ENCODE assay signal across 12 cellular contexts in the genomic region with DNA sequence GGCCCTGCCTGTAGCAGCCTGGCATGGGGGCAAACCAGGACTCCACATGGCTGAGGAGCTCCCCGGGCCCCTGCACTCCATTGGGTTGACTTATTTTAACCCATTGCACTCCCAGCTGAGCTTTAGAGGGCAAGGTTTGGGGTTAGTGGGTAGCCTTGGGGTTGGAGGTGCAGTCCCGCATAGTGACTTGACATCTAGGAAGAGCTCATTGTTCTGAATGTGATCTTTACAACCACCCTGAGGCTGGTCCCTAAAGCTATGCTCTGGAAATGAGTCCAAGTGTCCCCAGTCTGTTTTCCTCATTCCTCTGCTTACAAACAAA. TPM values are rescaled to one million over a fixed set of nuclear protein-coding genes. Genes with fewer than 3 reads are reported as not detected.
DNase-seq lines count a peak whose midpoint lies in the region; ATAC-seq, FAIRE-seq and TF ChIP-seq lines count a peak whose summit lies in the region.
"Had no signal": no experiment of that assay in that cellular context is flagged by ENCODE, and none has a peak within 500 bp of the region (broad histone marks: within the 10 kb centered on the region; RNA-seq: fewer than 3 reads in every experiment).

No MANE protein-coding gene starts in this region.

- H2AK5ac ChIP-seq in H9 (ENCODE audit: insufficient read length, low read length) (no peak overlapping the region), neuronal stem cell (ENCODE audit: low read depth, low read length) (no peak overlapping the region)

- H3K27me3 ChIP-seq in CD8-positive, alpha-beta T cell (ENCODE audit: insufficient read depth, low read length): no peaks in the 10 kb centered on the region
- H3K27me3 ChIP-seq in H9 (ENCODE audit: insufficient read depth, low read length): no peaks in the 10 kb centered on the region
- no peaks in the 10 kb centered on the region for H3K27me3 ChIP-seq in astrocyte (ENCODE audit: insufficient read depth, low read length)
- no peaks in the 10 kb centered on the region for H3K27me3 ChIP-seq in neuronal stem cell (ENCODE audit: control insufficient read depth in 3 of 3, insufficient read depth in 3 of 3, low read depth in 1 of 3, low read length in 3 of 3)

- TF ChIP-seq CTCF in CD8-positive, alpha-beta T cell (IDR thresholded peaks at IDR 0.05): no peak
- TF ChIP-seq CTCF in H9 (conservative IDR thresholded peaks at IDR 0.05) (no peak), astrocyte (IDR thresholded peaks at IDR 0.05; ENCODE audit: insufficient read depth, low read depth, low read length) (no peak)

- no peaks in the 10 kb centered on the region for H3K79me2 ChIP-seq in H9 (ENCODE audit: insufficient read depth, low read length)
- H3K79me2 ChIP-seq in astrocyte (ENCODE audit: insufficient read depth, low read length): no peaks in the 10 kb centered on the region

- no peaks in the 10 kb centered on the region for H3K23me2 ChIP-seq in H9 (ENCODE audit: insufficient read length, low read depth, low read length, poor library complexity, severe bottlenecking)

- no peak for FAIRE-seq in astrocyte (lab: Jason Lieb, UNC)
- FAIRE-seq: bronchial epithelial cell, GM18507 had no signal

- H3K23ac ChIP-seq in H9 (ENCODE audit: insufficient read length, low read depth, low read length): no peak overlapping the region
- H3K23ac ChIP-seq in neuronal stem cell (ENCODE audit: low read depth, low read length, poor library complexity): no peak overlapping the region

- POLR2A ChIA-PET in CD8-positive, alpha-beta T cell (lab: Charles Lee): interaction anchor here (0.6 to 6.2 kb wide), 10 partner anchors 10 to 242 kb away, joined by 3 to 65 read pairs (median 5); a partner anchor contains a TSS

- peak; percentile 21 for ATAC-seq in CD8-positive, alpha-beta T cell

- H3K9ac ChIP-seq in H9 (ENCODE audit: extremely low read depth, insufficient read length, low read length) (no peak overlapping the region), astrocyte (ENCODE audit: low read length) (no peak overlapping the region), neuronal stem cell (ENCODE audit: low read depth, low read length, poor library complexity) (no peak overlapping the region)

- H3K56ac ChIP-seq in H9 (ENCODE audit: insufficient read length, low read depth, low read length): no peak overlapping the region

- H2BK12ac ChIP-seq in H9 (ENCODE audit: insufficient read length, low read depth, low read length) (no peak overlapping the region), neuronal stem cell (ENCODE audit: low read length) (no peak overlapping the region)

- peak overlapping the region; percentile 42 for H3K4me3 Mint-ChIP-seq in CD8-positive, alpha-beta T cell
- H3K4me3 Mint-ChIP-seq in H9 (no peak overlapping the region), astrocyte (ENCODE audit: unreplicated experiment) (no peak overlapping the region)
- H3K4me3 Mint-ChIP-seq: activated CD4-positive, alpha-beta memory T cell treated with anti-CD3 and anti-CD28 coated beads for 36 hours had no signal

- no peaks in the 10 kb centered on the region for H4K20me1 ChIP-seq in H9 (ENCODE audit: control insufficient read depth, insufficient read depth, insufficient read length)
- H4K20me1 ChIP-seq in astrocyte (ENCODE audit: insufficient read depth, low read length): no peaks in the 10 kb centered on the region

- H2BK20ac ChIP-seq in H9 (ENCODE audit: low read depth, low read length, poor library complexity, severe bottlenecking): no peak overlapping the region

- no peak overlapping the region for H3T11ph ChIP-seq in H9 (ENCODE audit: low read length)

- CTCF ChIA-PET in CD8-positive, alpha-beta T cell (lab: Charles Lee): interaction anchor here (0.9 to 2.2 kb wide), 8 partner anchors 37 to 138 kb away, joined by 3 to 13 read pairs (median 5); a partner anchor contains a TSS

- peaks cover 43% of the 10 kb centered on the region for H3K4me1 Mint-ChIP-seq in CD8-positive, alpha-beta T cell (ENCODE audit: low read depth)
- H3K4me1 Mint-ChIP-seq in H9 (peaks cover 20 to 27% of the 10 kb centered on the region in 2 experiments), astrocyte (ENCODE audit: low read depth, unreplicated experiment) (peaks cover 39% of the 10 kb centered on the region)

- H2BK15ac ChIP-seq in H9 (ENCODE audit: low read depth, low read length) (no peak overlapping the region), neuronal stem cell (ENCODE audit: low read length) (peak overlapping the region; percentile 78)

- no peak overlapping the region for H3K18ac ChIP-seq in H9 (ENCODE audit: insufficient read length, low read depth, low read length)
- H3K18ac ChIP-seq in neuronal stem cell (ENCODE audit: low read length): peak overlapping the region; percentile 93

- intact Hi-C loops in CD8-positive, alpha-beta T cell (cut with DNase I, micrococcal nuclease): no loop called here

- peak overlapping the region; percentile 86 for H3K27ac Mint-ChIP-seq in CD8-positive, alpha-beta T cell
- H3K27ac Mint-ChIP-seq in H9 (no peak overlapping the region), astrocyte (ENCODE audit: unreplicated experiment) (peak overlapping the region; percentile 15)

- H3K4me1 ChIP-seq in CD8-positive, alpha-beta T cell (ENCODE audit: insufficient read depth, low read length): peaks cover 58% of the 10 kb centered on the region
- no peaks in the 10 kb centered on the region; the same call in 1 of the 2 replicates for H3K4me1 ChIP-seq in H9 (ENCODE audit: insufficient read depth, low read length)
- H3K4me1 ChIP-seq in astrocyte (ENCODE audit: insufficient read depth, low read length): peaks cover 49% of the 10 kb centered on the region
- H3K4me1 ChIP-seq in neuronal stem cell (ENCODE audit: control insufficient read depth in 2 of 2, insufficient read depth in 1 of 2, low read depth in 1 of 2, low read length in 2 of 2): peaks cover 26 to 35% of the 10 kb centered on the region in 2 donors

- no peaks in the 10 kb centered on the region for H3K36me3 ChIP-seq in CD8-positive, alpha-beta T cell (ENCODE audit: insufficient read depth, low read length)
- H3K36me3 ChIP-seq in astrocyte (ENCODE audit: insufficient read depth, low read length): no peaks in the 10 kb centered on the region
- no peaks in the 10 kb centered on the region for H3K36me3 ChIP-seq in neuronal stem cell (replicated peaks in 1 of 2; ENCODE audit: control insufficient read depth in 2 of 2, insufficient read depth in 2 of 2, low read length in 2 of 2)

- no peaks in the 10 kb centered on the region for H3K9me3 ChIP-seq in CD8-positive, alpha-beta T cell (ENCODE audit: low read length)
- H3K9me3 ChIP-seq in H9 (ENCODE audit: control insufficient read depth, low read depth, low read length): no peaks in the 10 kb centered on the region
- H3K9me3 ChIP-seq in astrocyte (ENCODE audit: insufficient read depth, low read depth, low read length): no peaks in the 10 kb centered on the region
- H3K9me3 ChIP-seq in neuronal stem cell (replicated peaks in 1 of 2; ENCODE audit: control insufficient read depth in 2 of 2, insufficient read depth in 1 of 2, low read depth in 1 of 2, low read length in 2 of 2): peaks cover 0 to 10% of the 10 kb centered on the region in 2 donors

- DNase-seq in CD8-positive, alpha-beta T cell: no peak
- no peak for DNase-seq in H9
- DNase-seq in astrocyte (ENCODE audit: low read depth): no peak
- no peak for DNase-seq in neuronal stem cell (ENCODE audit: low spot score)
- DNase-seq in DMS153 (lab: John Stamatoyannopoulos, UW): no peak
- DNase-seq in retina: no peak
- no peak for DNase-seq in cerebellar cortex (ENCODE audit: low spot score)
- DNase-seq in stimulated activated CD4-positive, alpha-beta T cell treated with anti-CD3 and anti-CD28 coated beads, Interleukin-12 subunit alpha, Interleukin-12 subunit beta, amount 100 ng/mL, for 4 hours: no peak
- DNase-seq: activated CD4-positive, alpha-beta memory T cell treated with anti-CD3 and anti-CD28 coated beads for 36 hours; DMS 273 treated with DMSO at 0.1 percent for 48 hours had no signal

- H3K27me3 Mint-ChIP-seq in CD8-positive, alpha-beta T cell (ENCODE audit: low read depth): no peaks in the 10 kb centered on the region
- H3K27me3 Mint-ChIP-seq in H9 (ENCODE audit: low read depth) (no peaks in the 10 kb centered on the region), astrocyte (ENCODE audit: low read depth, unreplicated experiment) (no peaks in the 10 kb centered on the region)
- H3K27me3 Mint-ChIP-seq: activated CD4-positive, alpha-beta memory T cell treated with anti-CD3 and anti-CD28 coated beads for 36 hours had no signal

- H3K4me3 ChIP-seq in CD8-positive, alpha-beta T cell (ENCODE audit: low read depth, low read length): peak overlapping the region; percentile 28
- H3K4me3 ChIP-seq in astrocyte (ENCODE audit: insufficient read depth, low read depth, low read length): no peak overlapping the region
- no peak overlapping the region for H3K4me3 ChIP-seq in neuronal stem cell (ENCODE audit: low read length in 2 of 2)

- no CpG with 5 or more reads among the region's 2 CpGs for WGBS in H9 (ENCODE audit: extremely low coverage, insufficient read length, low lambda C conversion rate)
- WGBS in neuronal stem cell (ENCODE audit: extremely low coverage in 2 of 2, insufficient read length in 2 of 2, insufficient replicate concordance in 1 of 2), 2 donors: no CpG with 5 or more reads among the region's 2 CpGs

- H2BK120ac ChIP-seq in H9 (ENCODE audit: low read depth, low read length, poor library complexity, severe bottlenecking) (no peak overlapping the region), neuronal stem cell (ENCODE audit: low read depth, low read length) (peak overlapping the region; percentile 40)

- H3K4me2 ChIP-seq in H9 (ENCODE audit: insufficient read depth, insufficient read length, low read length) (no peak overlapping the region), astrocyte (ENCODE audit: low read length) (peak overlapping the region; percentile 50), neuronal stem cell (ENCODE audit: insufficient read depth, low read length, poor library complexity, severe bottlenecking) (no peak overlapping the region)

- peak overlapping the region; percentile 27 for H2AFZ ChIP-seq in H9 (ENCODE audit: low read length)
- H2AFZ ChIP-seq in astrocyte (ENCODE audit: low read depth, low read length): peak overlapping the region; percentile 39
- peak overlapping the region; percentile 74 for H2AFZ ChIP-seq in neuronal stem cell (ENCODE audit: low read length)

- H3K4ac ChIP-seq in H9 (ENCODE audit: low read depth, low read length) (no peak overlapping the region), neuronal stem cell (ENCODE audit: low read length) (no peak overlapping the region)

- H4K8ac ChIP-seq in H9 (replicated peaks; ENCODE audit: insufficient read length, low read depth, low read length) (no peak overlapping the region), neuronal stem cell (ENCODE audit: low read depth, low read length) (no peak overlapping the region)

- peak overlapping the region; percentile 13 for H3K27ac ChIP-seq in CD8-positive, alpha-beta T cell (ENCODE audit: low read depth, low read length)
- H3K27ac ChIP-seq in H9 (ENCODE audit: insufficient read length, low read depth, low read length) (no peak overlapping the region), astrocyte (ENCODE audit: low read depth, low read length) (no peak overlapping the region), neuronal stem cell (replicated peaks; ENCODE audit: low read length) (no peak overlapping the region)

- no peak overlapping the region for H4K5ac ChIP-seq in H9 (ENCODE audit: insufficient read length, low read depth, low read length)

- H2BK5ac ChIP-seq in H9 (ENCODE audit: insufficient read length, low read length): no peak overlapping the region
- H2BK5ac ChIP-seq in neuronal stem cell (ENCODE audit: low read length): no peak overlapping the region

- H3K36me3 Mint-ChIP-seq in CD8-positive, alpha-beta T cell: no peaks in the 10 kb centered on the region
- H3K36me3 Mint-ChIP-seq in H9 (ENCODE audit: insufficient read depth in 1 of 3, low read depth in 3 of 3) (peaks cover 0 to 5% (median 0%) of the 10 kb centered on the region in 3 experiments; a peak in 1 of 7 replicates), astrocyte (ENCODE audit: low read depth, unreplicated experiment) (no peaks in the 10 kb centered on the region)

- H3K9me3 Mint-ChIP-seq in CD8-positive, alpha-beta T cell: peaks cover 6% of the 10 kb centered on the region
- peaks cover 3 to 9% of the 10 kb centered on the region in 2 experiments; a peak in 3 of 5 replicates for H3K9me3 Mint-ChIP-seq in H9
- peaks cover 5% of the 10 kb centered on the region for H3K9me3 Mint-ChIP-seq in astrocyte (ENCODE audit: unreplicated experiment)

- no peaks in the 10 kb centered on the region for H3K79me1 ChIP-seq in H9 (ENCODE audit: insufficient read depth, low read depth, low read length, poor library complexity, severe bottlenecking)
- H3K79me1 ChIP-seq in neuronal stem cell (ENCODE audit: low read depth, low read length): no peaks in the 10 kb centered on the region

- H3K14ac ChIP-seq in H9 (ENCODE audit: insufficient read depth, low read length) (no peak overlapping the region), neuronal stem cell (ENCODE audit: low read length) (no peak overlapping the region)

- H4K91ac ChIP-seq in H9 (ENCODE audit: insufficient read length, low read depth, low read length) (no peak overlapping the region), neuronal stem cell (ENCODE audit: low read depth, low read length, poor library complexity) (no peak overlapping the region)

RNA-seq across cellular contexts. Expression of a gene that starts 36.4 kb away (rescaled TPM):
- 1,000 to 10,000 TPM; 1,097 to 1,133 TPM for total RNA-seq in CD8-positive, alpha-beta T cell
- 38.4 and 39.1 TPM in 2 replicates for total RNA-seq in H9 (2021)
- 35.5 and 38.1 TPM in 2 replicates for total RNA-seq in astrocyte
- 18.9 TPM for polyA plus RNA-seq in neuronal stem cell (2013, experiment 1 of 2)
- polyA plus RNA-seq in neuronal stem cell (2013, experiment 2 of 2): 19.1 TPM

Comparison
In these comparisons a context has a peak if more than half of its experiments do, and no peak if none do; other contexts are left out.
1. H3K27ac Mint-ChIP-seq: peak in CD8-positive, alpha-beta T cell (single experiment) and astrocyte (single experiment); none in H9 (0 of 3).
2. RNA of a gene that starts 36.4 kb away (total RNA-seq): 1,097 to 1,133 TPM in CD8-positive, alpha-beta T cell; 38.4 to 39.1 TPM in H9 and 35.5 to 38.1 TPM in astrocyte; every median in the first group is over 10 times any median in the second.
3. Peak in every context shown above with its lines, with median percentiles within 50 percentile points of each other: H2AFZ ChIP-seq.